Comparison of ENCODE assay signal across 25 cellular contexts in genomic region chr10:131821378-131822012, GRCh38.
"Had no signal": no experiment of that assay in that cellular context is flagged by ENCODE, and none has a peak within 500 bp of the region (broad histone marks: within the 10 kb centered on the region; RNA-seq: fewer than 3 reads in every experiment).

No MANE protein-coding gene starts in this region.

- H3K4me3 Mint-ChIP-seq: activated CD4-positive, alpha-beta memory T cell treated with anti-CD3 and anti-CD28 coated beads, Interleukin-2, amount 10 ng/mL, durations not matched to agents 7 days and 5 days; activated CD4-positive, alpha-beta T cell treated with anti-CD3 and anti-CD28 coated beads, Interleukin-2, amount 10 ng/mL, durations not matched to agents 7 days and 5 days; activated naive CD4-positive, alpha-beta T cell treated with anti-CD3 and anti-CD28 coated beads, Interleukin-2, amount 50 U/mL, for 24 hours; activated naive CD8-positive, alpha-beta T cell treated with anti-CD3 and anti-CD28 coated beads, Interleukin-2, amount 50 U/mL, for 24 hours; dendritic cell treated with granulocyte-macrophage colony-stimulating factor and Interleukin-4, amounts not matched to agents 40 ng/mL and 50 ng/mL, for 4 days; nephron; stimulated activated memory B cell treated with anti-CD40 and anti-IgM and Interleukin-4, amounts not matched to agents 10 μg/mL and 1 μg/mL and 100 μg/mL, for 72 hours; stimulated activated naive CD8-positive, alpha-beta T cell treated with anti-CD3 and anti-CD28 coated beads, Interleukin-15, amount 100 ng/mL, for 72 hours; T-helper 17 cell; WTC11 had no signal

- H3K4me1 Mint-ChIP-seq: activated CD4-positive, alpha-beta memory T cell treated with anti-CD3 and anti-CD28 coated beads, Interleukin-2, amount 10 ng/mL, durations not matched to agents 7 days and 5 days; activated CD4-positive, alpha-beta T cell treated with anti-CD3 and anti-CD28 coated beads, Interleukin-2, amount 10 ng/mL, durations not matched to agents 7 days and 5 days; activated naive CD4-positive, alpha-beta T cell treated with anti-CD3 and anti-CD28 coated beads, Interleukin-2, amount 50 U/mL, for 24 hours; activated naive CD8-positive, alpha-beta T cell treated with anti-CD3 and anti-CD28 coated beads, Interleukin-2, amount 50 U/mL, for 24 hours; stimulated activated memory B cell treated with anti-CD40 and anti-IgM and Interleukin-4, amounts not matched to agents 10 μg/mL and 1 μg/mL and 100 μg/mL, for 72 hours; T-helper 17 cell had no signal

- H3K27ac ChIP-seq: esophagus squamous epithelium, left ventricle myocardium inferior, ovary, right atrium auricular region, thyroid gland, upper lobe of left lung had no signal

- ATAC-seq: activated naive CD8-positive, alpha-beta T cell treated with anti-CD3 and anti-CD28 coated beads, Interleukin-2, amount 50 U/mL, for 24 hours; stimulated activated memory B cell treated with anti-CD40 and anti-IgM and Interleukin-4, amounts not matched to agents 10 μg/mL and 1 μg/mL and 100 μg/mL, for 72 hours; stimulated activated naive CD8-positive, alpha-beta T cell treated with anti-CD3 and anti-CD28 coated beads, Interleukin-15, amount 100 ng/mL, for 72 hours; T-helper 17 cell; WTC11 had no signal

- H3K27ac Mint-ChIP-seq: activated CD4-positive, alpha-beta memory T cell treated with anti-CD3 and anti-CD28 coated beads, Interleukin-2, amount 10 ng/mL, durations not matched to agents 7 days and 5 days; activated CD4-positive, alpha-beta T cell treated with anti-CD3 and anti-CD28 coated beads, Interleukin-2, amount 10 ng/mL, durations not matched to agents 7 days and 5 days; activated naive CD4-positive, alpha-beta T cell treated with anti-CD3 and anti-CD28 coated beads, Interleukin-2, amount 50 U/mL, for 24 hours; activated naive CD8-positive, alpha-beta T cell treated with anti-CD3 and anti-CD28 coated beads, Interleukin-2, amount 50 U/mL, for 24 hours; dendritic cell treated with granulocyte-macrophage colony-stimulating factor and Interleukin-4, amounts not matched to agents 40 ng/mL and 50 ng/mL, for 4 days; nephron; stimulated activated memory B cell treated with anti-CD40 and anti-IgM and Interleukin-4, amounts not matched to agents 10 μg/mL and 1 μg/mL and 100 μg/mL, for 72 hours; stimulated activated naive CD8-positive, alpha-beta T cell treated with anti-CD3 and anti-CD28 coated beads, Interleukin-15, amount 100 ng/mL, for 72 hours; T-helper 17 cell; WTC11 had no signal

- H3K4me3 ChIP-seq: esophagus squamous epithelium, left ventricle myocardium inferior, ovary, right atrium auricular region, thyroid gland, upper lobe of left lung had no signal

- H3K9me3 Mint-ChIP-seq: activated CD4-positive, alpha-beta memory T cell treated with anti-CD3 and anti-CD28 coated beads, Interleukin-2, amount 10 ng/mL, durations not matched to agents 7 days and 5 days; activated CD4-positive, alpha-beta T cell treated with anti-CD3 and anti-CD28 coated beads, Interleukin-2, amount 10 ng/mL, durations not matched to agents 7 days and 5 days; activated naive CD4-positive, alpha-beta T cell treated with anti-CD3 and anti-CD28 coated beads, Interleukin-2, amount 50 U/mL, for 24 hours; activated naive CD8-positive, alpha-beta T cell treated with anti-CD3 and anti-CD28 coated beads, Interleukin-2, amount 50 U/mL, for 24 hours; dendritic cell treated with granulocyte-macrophage colony-stimulating factor and Interleukin-4, amounts not matched to agents 40 ng/mL and 50 ng/mL, for 4 days; nephron; stimulated activated naive CD8-positive, alpha-beta T cell treated with anti-CD3 and anti-CD28 coated beads, Interleukin-15, amount 100 ng/mL, for 72 hours; WTC11 had no signal

- H3K27me3 Mint-ChIP-seq: activated CD4-positive, alpha-beta memory T cell treated with anti-CD3 and anti-CD28 coated beads, Interleukin-2, amount 10 ng/mL, durations not matched to agents 7 days and 5 days had no signal

- DNase-seq: activated CD4-positive, alpha-beta memory T cell treated with anti-CD3 and anti-CD28 coated beads, Interleukin-2, amount 10 ng/mL, durations not matched to agents 7 days and 5 days; activated CD4-positive, alpha-beta T cell treated with anti-CD3 and anti-CD28 coated beads for 1 hour; activated CD4-positive, alpha-beta T cell treated with anti-CD3 and anti-CD28 coated beads, Interleukin-2, amount 10 ng/mL, durations not matched to agents 7 days and 5 days; activated gamma-delta T cell; activated naive CD8-positive, alpha-beta T cell treated with anti-CD3 and anti-CD28 coated beads, Interleukin-2, amount 50 U/mL, for 24 hours; amygdala; caudate nucleus; esophagus squamous epithelium; foreskin melanocyte; left ventricle myocardium inferior; mammary epithelial cell; ovary; SK-N-SH; stimulated activated CD4-positive, alpha-beta T cell treated with anti-CD3 and anti-CD28 coated beads, Interleukin-12 subunit alpha, Interleukin-12 subunit beta, amount 100 ng/mL, for 4 hours; T-helper 17 cell; T1000; thyroid gland had no signal

- H3K9ac ChIP-seq: SK-N-SH had no signal

- H3K9me3 ChIP-seq: esophagus squamous epithelium, left ventricle myocardium inferior, ovary, right atrium auricular region, SK-N-SH, thyroid gland, upper lobe of left lung had no signal

- H3K27me3 ChIP-seq: ovary, right atrium auricular region, thyroid gland, upper lobe of left lung had no signal

- H3K36me3 Mint-ChIP-seq: activated naive CD4-positive, alpha-beta T cell treated with anti-CD3 and anti-CD28 coated beads, Interleukin-2, amount 50 U/mL, for 24 hours; stimulated activated memory B cell treated with anti-CD40 and anti-IgM and Interleukin-4, amounts not matched to agents 10 μg/mL and 1 μg/mL and 100 μg/mL, for 72 hours; WTC11 had no signal

- H3K36me3 ChIP-seq: esophagus squamous epithelium, left ventricle myocardium inferior, ovary, right atrium auricular region, thyroid gland, upper lobe of left lung had no signal

- H3K4me2 ChIP-seq: SK-N-SH had no signal

- H3K4me1 ChIP-seq: esophagus squamous epithelium, left ventricle myocardium inferior, right atrium auricular region, thyroid gland, upper lobe of left lung had no signal
